Comparison of ENCODE assay signal across 8 cellular contexts in the genomic region with DNA sequence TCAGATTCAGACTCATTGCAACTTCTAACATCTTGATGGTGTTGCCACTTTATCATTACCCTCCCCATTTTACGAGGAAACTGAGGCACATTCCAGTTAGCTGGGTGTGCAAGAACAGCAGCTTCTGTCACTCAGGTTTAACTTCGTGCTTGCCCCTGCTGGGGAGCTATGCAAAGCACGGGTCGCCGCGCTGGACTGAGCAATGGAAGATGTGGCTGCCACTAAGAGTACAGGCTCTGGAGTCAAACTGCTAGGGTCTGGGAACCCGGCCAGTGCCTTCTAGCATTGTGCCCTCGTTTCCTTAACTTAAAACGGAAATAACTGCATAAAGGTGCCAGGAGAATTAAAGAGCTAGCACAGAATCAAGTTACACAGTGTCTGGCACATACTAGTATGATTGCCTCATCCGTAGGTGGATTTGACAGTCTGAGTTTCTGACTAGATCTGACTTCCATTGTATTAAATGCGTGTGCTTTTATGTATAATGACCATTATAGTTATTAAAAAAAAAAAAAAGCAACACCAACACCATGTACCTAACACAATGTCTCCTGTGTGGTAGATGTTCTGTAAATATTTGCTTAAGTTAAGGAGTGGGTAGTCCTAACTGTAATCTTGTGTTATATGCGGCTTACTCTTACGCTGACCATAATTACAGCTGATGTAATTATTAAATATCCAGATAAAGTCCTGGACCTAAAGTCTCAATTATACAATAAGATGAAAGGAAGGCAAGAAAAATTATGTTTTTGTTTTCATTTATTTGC. TPM values are rescaled to one million over a fixed set of nuclear protein-coding genes. Genes with fewer than 3 reads are reported as not detected.
DNase-seq lines count a peak whose midpoint lies in the region; ATAC-seq, FAIRE-seq and TF ChIP-seq lines count a peak whose summit lies in the region.

No MANE protein-coding gene starts in this region.

- peaks cover 44% of the 10 kb centered on the region for H3K36me3 Mint-ChIP-seq in activated CD8-positive, alpha-beta T cell treated with anti-CD3 and anti-CD28 coated beads for 36 hours (ENCODE audit: low read depth)
- peaks cover 18 to 41% of the 10 kb centered on the region in 2 donors for H3K36me3 Mint-ChIP-seq in stimulated activated naive B cell treated with anti-CD40 and anti-IgM and Interleukin-4, amounts not matched to agents 10 μg/mL and 1 μg/mL and 100 μg/mL, for 72 hours

- peaks cover 22% of the 10 kb centered on the region for H3K4me1 ChIP-seq in mononuclear cell (ENCODE audit: insufficient read depth, low read length)

- peaks cover 30% of the 10 kb centered on the region for H3K9me3 Mint-ChIP-seq in activated CD8-positive, alpha-beta T cell treated with anti-CD3 and anti-CD28 coated beads for 36 hours
- peaks cover 1 to 3% of the 10 kb centered on the region in 2 donors for H3K9me3 Mint-ChIP-seq in stimulated activated naive B cell treated with anti-CD40 and anti-IgM and Interleukin-4, amounts not matched to agents 10 μg/mL and 1 μg/mL and 100 μg/mL, for 72 hours

- peak overlapping the region; percentile 53 for H3K4me3 ChIP-seq in mononuclear cell (ENCODE audit: low read length)

- peak; percentile 74 for FAIRE-seq in endometrium (lab: Jason Lieb, UNC)

- DNase-seq in AG08396 (ENCODE audit: low spot score) = peak; percentile 77
- DNase-seq in NCI-H2107 treated with DMSO at 0.1 percent for 48 hours (lab: John Stamatoyannopoulos, UW; ENCODE audit: unreplicated experiment) = peak; percentile 66
- DNase-seq in activated CD8-positive, alpha-beta T cell treated with anti-CD3 and anti-CD28 coated beads for 36 hours = peak; percentile 73
- DNase-seq in stimulated activated naive B cell treated with anti-CD40 and anti-IgM and Interleukin-4, amounts not matched to agents 10 μg/mL and 1 μg/mL and 100 μg/mL, for 72 hours = peak; percentile 53

- no peaks in the 10 kb centered on the region for H3K27me3 Mint-ChIP-seq in activated CD8-positive, alpha-beta T cell treated with anti-CD3 and anti-CD28 coated beads for 36 hours
- H3K27me3 Mint-ChIP-seq in stimulated activated naive B cell treated with anti-CD40 and anti-IgM and Interleukin-4, amounts not matched to agents 10 μg/mL and 1 μg/mL and 100 μg/mL, for 72 hours = no peaks in the 10 kb centered on the region

- POLR2A ChIA-PET in activated CD8-positive, alpha-beta T cell treated with anti-CD3 and anti-CD28 coated beads for 36 hours (lab: Charles Lee) = interaction anchor here (0.6 to 1.5 kb wide), 4 partner anchors 13 to 68 kb away, joined by 3 to 5 read pairs (median 4); no protein-coding TSS in a partner anchor

- intact Hi-C loops in activated CD8-positive, alpha-beta T cell treated with anti-CD3 and anti-CD28 coated beads for 36 hours (cut with micrococcal nuclease) = loop anchor here (10.0 kb wide), 1 partner anchor 233 kb away; no protein-coding TSS in a partner anchor

- CTCF ChIA-PET in activated CD8-positive, alpha-beta T cell treated with anti-CD3 and anti-CD28 coated beads for 36 hours (lab: Charles Lee) = interaction anchor here (1.0 to 1.3 kb wide), 2 partner anchors 31 to 69 kb away, joined by 3 read pairs; no protein-coding TSS in a partner anchor

- peak overlapping the region; percentile 95 for H3K27ac Mint-ChIP-seq in activated CD8-positive, alpha-beta T cell treated with anti-CD3 and anti-CD28 coated beads for 36 hours
- peak overlapping the region; percentile 96 for H3K27ac Mint-ChIP-seq in stimulated activated naive B cell treated with anti-CD40 and anti-IgM and Interleukin-4, amounts not matched to agents 10 μg/mL and 1 μg/mL and 100 μg/mL, for 72 hours

- H3K4me1 Mint-ChIP-seq in activated CD8-positive, alpha-beta T cell treated with anti-CD3 and anti-CD28 coated beads for 36 hours (ENCODE audit: low read depth) = peaks cover 33% of the 10 kb centered on the region
- peaks cover 15 to 16% of the 10 kb centered on the region in 2 donors for H3K4me1 Mint-ChIP-seq in stimulated activated naive B cell treated with anti-CD40 and anti-IgM and Interleukin-4, amounts not matched to agents 10 μg/mL and 1 μg/mL and 100 μg/mL, for 72 hours

- ATAC-seq in GM18511 (IDR thresholded peaks at IDR 0.05; ENCODE audit: unreplicated experiment) = peak; percentile 82
- peak; percentile 75 for ATAC-seq in HG02970 (IDR thresholded peaks at IDR 0.05; ENCODE audit: low FRiP score, unreplicated experiment)
- ATAC-seq in activated CD8-positive, alpha-beta T cell treated with anti-CD3 and anti-CD28 coated beads for 36 hours = peak; percentile 69
- peak; percentile 83 to 84 for ATAC-seq in stimulated activated naive B cell treated with anti-CD40 and anti-IgM and Interleukin-4, amounts not matched to agents 10 μg/mL and 1 μg/mL and 100 μg/mL, for 72 hours (replicated peaks)

- no peak for TF ChIP-seq CTCF in activated CD8-positive, alpha-beta T cell treated with anti-CD3 and anti-CD28 coated beads for 36 hours (IDR thresholded peaks at IDR 0.05)

- no peaks in the 10 kb centered on the region for H3K27me3 ChIP-seq in mononuclear cell (ENCODE audit: insufficient read depth, low read length)

- H3K4me3 Mint-ChIP-seq in activated CD8-positive, alpha-beta T cell treated with anti-CD3 and anti-CD28 coated beads for 36 hours = peak overlapping the region; percentile 87
- H3K4me3 Mint-ChIP-seq in stimulated activated naive B cell treated with anti-CD40 and anti-IgM and Interleukin-4, amounts not matched to agents 10 μg/mL and 1 μg/mL and 100 μg/mL, for 72 hours = peak overlapping the region; percentile 91 to 93

- no peaks in the 10 kb centered on the region for H3K9me3 ChIP-seq in mononuclear cell (ENCODE audit: low read depth, low read length)

RNA-seq across cellular contexts. Expression of a gene that starts 0.8 kb away (rescaled TPM):
- 10 to 100 TPM; 34.4 to 37.6 TPM for total RNA-seq in activated CD8-positive, alpha-beta T cell treated with anti-CD3 and anti-CD28 coated beads for 36 hours
- total RNA-seq in mononuclear cell = 24.9 TPM

RNA-seq across cellular contexts. Expression of a gene that starts 23.0 kb away (rescaled TPM):
- total RNA-seq in activated CD8-positive, alpha-beta T cell treated with anti-CD3 and anti-CD28 coated beads for 36 hours = under 1 TPM; 0.16 to 0.27 TPM
- 0.21 TPM for total RNA-seq in mononuclear cell

RNA-seq across cellular contexts. Expression of a gene that starts 42.0 kb away (rescaled TPM):
- total RNA-seq in activated CD8-positive, alpha-beta T cell treated with anti-CD3 and anti-CD28 coated beads for 36 hours = 1 to 10 TPM; 1.8 to 1.9 TPM
- 12.2 TPM for total RNA-seq in mononuclear cell

Comparison
In these comparisons a context has a peak if more than half of its experiments do, and no peak if none do; other contexts are left out.
1. Peak in every context shown above with its lines: DNase-seq, ATAC-seq and H3K4me3 ChIP-seq.